10 cellular contexts compared by ENCODE assay signal in the genomic region with DNA sequence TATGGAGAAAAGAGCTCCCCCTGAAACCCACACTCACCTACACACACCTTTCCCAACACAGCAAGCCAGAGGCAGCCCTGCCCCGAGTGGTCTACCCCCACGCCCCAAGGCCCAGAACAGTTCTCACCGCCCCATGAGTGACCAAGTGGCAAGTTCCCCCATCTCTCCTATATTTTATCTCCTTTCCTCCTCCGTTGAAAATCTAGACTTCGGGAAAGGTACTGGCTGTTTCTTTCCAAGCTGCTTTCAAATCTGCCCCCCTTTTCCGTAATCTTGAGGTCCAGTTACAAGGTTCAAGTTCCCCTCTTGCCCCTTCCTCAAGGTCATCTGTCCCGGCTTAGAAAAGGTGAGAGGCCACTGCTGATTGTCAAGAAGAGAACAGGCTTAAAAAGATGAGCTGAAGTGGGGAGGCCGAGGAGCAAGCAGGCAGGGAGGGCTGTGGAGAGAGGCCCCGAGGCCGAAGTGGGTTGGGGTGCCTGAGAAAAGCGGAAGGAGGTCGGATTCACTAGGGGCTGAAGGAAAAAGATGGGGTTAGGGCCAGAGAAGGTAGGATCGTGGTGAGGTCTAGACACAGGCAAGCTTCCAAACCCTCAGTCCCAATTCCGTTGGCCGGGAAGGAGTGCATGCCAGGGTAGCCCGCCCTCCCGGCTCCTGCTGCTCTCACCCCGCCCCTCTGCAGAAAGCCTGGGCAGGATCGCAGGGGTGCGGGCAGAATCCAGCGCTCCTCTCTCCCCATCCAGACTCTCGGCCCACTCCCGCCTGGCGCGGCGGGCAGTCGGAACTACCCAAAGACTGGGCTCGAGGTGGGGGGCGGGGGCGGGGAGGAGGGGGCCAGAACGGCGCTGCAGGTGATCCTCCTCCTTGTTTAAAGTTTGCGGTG. TPM values are rescaled to one million over a fixed set of nuclear protein-coding genes. Genes with fewer than 3 reads are reported as not detected.
DNase-seq lines count a peak whose midpoint lies in the region; ATAC-seq and TF ChIP-seq lines count a peak whose summit lies in the region.
"Had no signal": no experiment of that assay in that cellular context is flagged by ENCODE, and none has a peak within 500 bp of the region (broad histone marks: within the 10 kb centered on the region; RNA-seq: fewer than 3 reads in every experiment).

No MANE protein-coding gene starts in this region.

- no peaks in the 10 kb centered on the region for H3K36me3 ChIP-seq in breast epithelium
- no peaks in the 10 kb centered on the region for H3K36me3 ChIP-seq in left lung
- H3K36me3 ChIP-seq in tibial nerve: no peaks in the 10 kb centered on the region

- no peak overlapping the region for H3K27ac Mint-ChIP-seq in activated CD4-positive, alpha-beta T cell treated with anti-CD3 and anti-CD28 coated beads, Interleukin-2, amount 10 ng/mL, durations not matched to agents 24 days and 14 days

- TF ChIP-seq CTCF in breast epithelium (IDR thresholded peaks at IDR 0.05) (no peak), left lung (IDR thresholded peaks at IDR 0.05) (no peak), tibial nerve (IDR thresholded peaks at IDR 0.05) (no peak)

- H3K27me3 ChIP-seq in breast epithelium: peaks cover 3 to 41% of the 10 kb centered on the region in 2 donors
- H3K27me3 ChIP-seq in left lung: peaks cover 33 to 80% of the 10 kb centered on the region in 2 donors
- H3K27me3 ChIP-seq in tibial nerve: peaks cover 0 to 50% of the 10 kb centered on the region in 2 donors

- H3K9me3 ChIP-seq in breast epithelium (no peaks in the 10 kb centered on the region), left lung (no peaks in the 10 kb centered on the region), tibial nerve (no peaks in the 10 kb centered on the region)

- ATAC-seq in left lung (peak; percentile 14), GM18520 (IDR thresholded peaks at IDR 0.05; ENCODE audit: unreplicated experiment) (no peak)

- H3K4me3 ChIP-seq in breast epithelium (peak overlapping the region; percentile 46 to 76 (median 55)), left lung (peak overlapping the region; percentile 33 to 45), tibial nerve (peak overlapping the region; percentile 40 to 59 (median 52))

- H3K36me3 Mint-ChIP-seq in activated CD4-positive, alpha-beta T cell treated with anti-CD3 and anti-CD28 coated beads, Interleukin-2, amount 10 ng/mL, durations not matched to agents 24 days and 14 days (ENCODE audit: low read depth): no peaks in the 10 kb centered on the region

- TF ChIP-seq EP300 in tibial nerve (IDR thresholded peaks at IDR 0.05): no peak

- H3K9me3 Mint-ChIP-seq in activated CD4-positive, alpha-beta T cell treated with anti-CD3 and anti-CD28 coated beads, Interleukin-2, amount 10 ng/mL, durations not matched to agents 24 days and 14 days: no peaks in the 10 kb centered on the region

- peaks cover 79% of the 10 kb centered on the region for H3K27me3 Mint-ChIP-seq in activated CD4-positive, alpha-beta T cell treated with anti-CD3 and anti-CD28 coated beads, Interleukin-2, amount 10 ng/mL, durations not matched to agents 24 days and 14 days

- H3K4me3 Mint-ChIP-seq in activated CD4-positive, alpha-beta T cell treated with anti-CD3 and anti-CD28 coated beads, Interleukin-2, amount 10 ng/mL, durations not matched to agents 24 days and 14 days: peak overlapping the region; percentile 72

- DNase-seq in activated CD4-positive, alpha-beta T cell treated with anti-CD3 and anti-CD28 coated beads, Interleukin-2, amount 10 ng/mL, durations not matched to agents 24 days and 14 days: no peak
- DNase-seq in activated CD4-positive, alpha-beta T cell treated with anti-CD3 and anti-CD28 coated beads, Interleukin-2, amount 50 U/mL, for 1 hour: no peak
- DNase-seq in breast epithelium (ENCODE audit: low spot score in 2 of 2) (no peak), left lung (peak in 1 of 2 donors; percentile 67), tibial nerve (ENCODE audit: low spot score in 2 of 2) (no peak), NCI-H2029 (lab: John Stamatoyannopoulos, UW) (no peak), activated gamma-delta T cell (lab: John Stamatoyannopoulos, UW) (no peak)
- DNase-seq: NCI-H2107 had no signal

- H3K4me1 ChIP-seq in breast epithelium (peaks cover 8% of the 10 kb centered on the region in 2 donors), left lung (peaks cover 14 to 26% of the 10 kb centered on the region in 2 donors), tibial nerve (peaks cover 0 to 32% (median 17%) of the 10 kb centered on the region in 4 donors)

- intact Hi-C loops in activated CD4-positive, alpha-beta T cell treated with anti-CD3 and anti-CD28 coated beads, Interleukin-2, amount 10 ng/mL, durations not matched to agents 24 days and 14 days (cut with micrococcal nuclease): loop anchor here (5.0 kb wide), 2 partner anchors 231 to 634 kb away; no protein-coding TSS in a partner anchor
- intact Hi-C loops in breast epithelium (cut with DNase I; ENCODE audit: low total_unique reads) (no loop called here), left lung (cut with DNase I) (loop anchor here in 1 of 2 donors (10.0 kb wide), 1 partner anchor 81 kb away; no protein-coding TSS in a partner anchor)

- H3K27ac ChIP-seq in breast epithelium: no peak overlapping the region
- H3K27ac ChIP-seq in left lung: no peak overlapping the region
- H3K27ac ChIP-seq in tibial nerve: peak overlapping the region in 1 of 4 donors; percentile 71
- H3K27ac ChIP-seq: C4-2B had no signal

- peaks cover 15% of the 10 kb centered on the region for H3K4me1 Mint-ChIP-seq in activated CD4-positive, alpha-beta T cell treated with anti-CD3 and anti-CD28 coated beads, Interleukin-2, amount 10 ng/mL, durations not matched to agents 24 days and 14 days

- WGBS in tibial nerve, 2 donors: 25 to 38% methylated on average over 20 to 28 of the region's 33 CpGs

- TF ChIP-seq POLR2A in breast epithelium (IDR thresholded peaks at IDR 0.05) (no peak), tibial nerve (IDR thresholded peaks at IDR 0.05) (no peak)

RNA-seq across cellular contexts. Expression of a gene that starts 1.7 kb away (rescaled TPM):
- not detected in 2 replicates for total RNA-seq in activated CD4-positive, alpha-beta T cell treated with anti-CD3 and anti-CD28 coated beads, Interleukin-2, amount 10 ng/mL, durations not matched to agents 24 days and 14 days
- total RNA-seq in breast epithelium (under 1 TPM; 0.15 to 0.33 (median 0.32) TPM), left lung (under 1 TPM; 0.61 to 0.89 TPM), tibial nerve (10 to 100 TPM in 2 of 4 donors, 1 to 10 TPM in 2; 6.7 to 19.7 (median 13.1) TPM)

RNA-seq across cellular contexts. Expression of a gene that starts 40.9 kb away (rescaled TPM):
- 25.6 and 29.4 TPM in 2 replicates for total RNA-seq in activated CD4-positive, alpha-beta T cell treated with anti-CD3 and anti-CD28 coated beads, Interleukin-2, amount 10 ng/mL, durations not matched to agents 24 days and 14 days
- total RNA-seq in breast epithelium: 10 to 100 TPM; 10.7 to 26.5 (median 11.0) TPM
- 10 to 100 TPM; 30.3 to 44.8 TPM for total RNA-seq in left lung
- total RNA-seq in tibial nerve: 10 to 100 TPM; 18.3 to 41.0 (median 20.3) TPM
